ENCODE assay signal across 1 cellular context in genomic region chr6:169961772-169962561, GRCh38.
TF ChIP-seq lines count a peak whose summit lies in the region.

No MANE protein-coding gene starts in this region.

TF ChIP-seq in WTC11, 78 proteins besides CTCF, POLR2A, EP300 and RAD21 (continued from another document):
- TF ChIP-seq ETV6 (CRISPR knock-in tag; IDR thresholded peaks at IDR 0.05) = peak; percentile 45; the same call in 1 of the 2 replicates
- TF ChIP-seq, protein P1, sequence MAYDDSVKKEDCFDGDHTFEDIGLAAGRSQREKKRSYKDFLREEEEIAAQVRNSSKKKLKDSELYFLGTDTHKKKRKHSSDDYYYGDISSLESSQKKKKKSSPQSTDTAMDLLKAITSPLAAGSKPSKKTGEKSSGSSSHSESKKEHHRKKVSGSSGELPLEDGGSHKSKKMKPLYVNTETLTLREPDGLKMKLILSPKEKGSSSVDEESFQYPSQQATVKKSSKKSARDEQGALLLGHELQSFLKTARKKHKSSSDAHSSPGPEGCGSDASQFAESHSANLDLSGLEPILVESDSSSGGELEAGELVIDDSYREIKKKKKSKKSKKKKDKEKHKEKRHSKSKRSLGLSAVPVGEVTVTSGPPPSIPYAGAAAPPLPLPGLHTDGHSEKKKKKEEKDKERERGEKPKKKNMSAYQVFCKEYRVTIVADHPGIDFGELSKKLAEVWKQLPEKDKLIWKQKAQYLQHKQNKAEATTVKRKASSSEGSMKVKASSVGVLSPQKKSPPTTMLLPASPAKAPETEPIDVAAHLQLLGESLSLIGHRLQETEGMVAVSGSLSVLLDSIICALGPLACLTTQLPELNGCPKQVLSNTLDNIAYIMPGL (CRISPR knock-in tag; IDR thresholded peaks at IDR 0.05) = peak; percentile 95
- TF ChIP-seq ZNF219 (CRISPR knock-in tag; IDR thresholded peaks at IDR 0.05; ENCODE audit: borderline replicate concordance) = no peak
- TF ChIP-seq USF2 (CRISPR knock-in tag; IDR thresholded peaks at IDR 0.05) = no peak
- TF ChIP-seq, protein P2, sequence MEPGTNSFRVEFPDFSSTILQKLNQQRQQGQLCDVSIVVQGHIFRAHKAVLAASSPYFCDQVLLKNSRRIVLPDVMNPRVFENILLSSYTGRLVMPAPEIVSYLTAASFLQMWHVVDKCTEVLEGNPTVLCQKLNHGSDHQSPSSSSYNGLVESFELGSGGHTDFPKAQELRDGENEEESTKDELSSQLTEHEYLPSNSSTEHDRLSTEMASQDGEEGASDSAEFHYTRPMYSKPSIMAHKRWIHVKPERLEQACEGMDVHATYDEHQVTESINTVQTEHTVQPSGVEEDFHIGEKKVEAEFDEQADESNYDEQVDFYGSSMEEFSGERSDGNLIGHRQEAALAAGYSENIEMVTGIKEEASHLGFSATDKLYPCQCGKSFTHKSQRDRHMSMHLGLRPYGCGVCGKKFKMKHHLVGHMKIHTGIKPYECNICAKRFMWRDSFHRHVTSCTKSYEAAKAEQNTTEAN (CRISPR knock-in tag; IDR thresholded peaks at IDR 0.05) = 0 out of 2 replicates have a peak, but pooled peaks have one; percentile 43
- TF ChIP-seq SMAD4 (CRISPR knock-in tag; IDR thresholded peaks at IDR 0.05) = no peak
- TF ChIP-seq FOXJ3 (CRISPR knock-in tag; IDR thresholded peaks at IDR 0.05; ENCODE audit: borderline replicate concordance) = no peak
- peak; percentile 56 for TF ChIP-seq ZNF263 (CRISPR knock-in tag; IDR thresholded peaks at IDR 0.05; ENCODE audit: low read depth)
- no peak for TF ChIP-seq ZMAT4 (CRISPR knock-in tag; IDR thresholded peaks at IDR 0.05)
